ENCODE assay signal across 9 cellular contexts in the genomic region with DNA sequence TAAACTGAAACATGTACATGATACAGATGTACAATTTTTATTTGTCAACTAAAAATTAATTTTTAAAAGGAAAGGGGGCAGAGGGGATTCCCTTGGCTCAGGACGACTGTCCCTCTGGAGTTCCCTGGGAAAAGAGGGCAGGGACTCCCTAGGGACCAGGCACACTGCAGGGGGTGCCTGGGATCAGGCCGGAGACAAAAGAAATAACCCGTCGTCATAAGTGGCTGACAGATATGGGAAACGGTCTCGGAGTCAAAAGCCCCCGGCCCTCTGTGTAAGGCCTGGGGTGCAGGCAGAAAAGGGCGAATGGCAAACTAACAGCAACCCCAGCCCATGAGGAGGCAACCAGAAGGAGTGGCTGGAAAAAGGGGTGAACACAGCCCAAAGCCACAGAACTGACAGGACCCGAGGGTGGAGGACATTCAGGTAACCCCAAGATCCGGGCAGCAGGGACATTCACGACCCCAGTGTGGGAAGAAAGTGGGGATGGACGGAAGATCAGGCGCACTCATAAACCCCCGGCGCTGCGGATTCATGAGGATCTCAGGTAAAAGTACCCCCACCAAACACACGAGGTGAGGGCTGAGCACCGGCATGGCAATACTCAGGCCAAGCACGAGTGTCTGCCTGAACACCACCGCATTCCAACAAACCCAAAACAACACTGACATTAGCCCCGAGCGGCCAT. TPM values are rescaled to one million over a fixed set of nuclear protein-coding genes. Genes with fewer than 3 reads are reported as not detected.
DNase-seq lines count a peak whose midpoint lies in the region; ATAC-seq and TF ChIP-seq lines count a peak whose summit lies in the region.
"Had no signal": no experiment of that assay in that cellular context is flagged by ENCODE, and none has a peak within 500 bp of the region (broad histone marks: within the 10 kb centered on the region; RNA-seq: fewer than 3 reads in every experiment).

No MANE protein-coding gene starts in this region.

- peaks cover 81% of the 10 kb centered on the region for H4K20me1 ChIP-seq in SK-N-SH (ENCODE audit: insufficient read depth)

- H3K4me1 ChIP-seq in SK-N-SH (ENCODE audit: control insufficient read depth in 1 of 2, insufficient read depth in 2 of 2, low read depth in 1 of 2, low read length in 1 of 2): peaks cover 44 to 90% of the 10 kb centered on the region in 2 experiments
- H3K4me1 ChIP-seq in duodenal mucosa (ENCODE audit: control insufficient read depth in 1 of 2, insufficient read depth in 2 of 2, low read length in 2 of 2): peaks cover 34 to 49% of the 10 kb centered on the region in 2 donors
- peaks cover 78% of the 10 kb centered on the region for H3K4me1 ChIP-seq in muscle layer of colon (ENCODE audit: insufficient read depth, low read length)
- H3K4me1 ChIP-seq in upper lobe of left lung: peaks cover 93 to 99% (median 97%) of the 10 kb centered on the region in 4 donors

- peak overlapping the region; percentile 82 to 99 for H3K27ac ChIP-seq in SK-N-SH (ENCODE audit: low read depth in 2 of 2, low read length in 1 of 2)
- H3K27ac ChIP-seq in duodenal mucosa (ENCODE audit: low read depth, low read length): peak overlapping the region; percentile 70
- H3K27ac ChIP-seq in muscle layer of colon (ENCODE audit: low read depth, low read length): peak overlapping the region; percentile 92
- H3K27ac ChIP-seq in upper lobe of left lung: peak overlapping the region; percentile 89 to 95 (median 92)

- TF ChIP-seq EP300 in SK-N-SH (IDR thresholded peaks at IDR 0.05; ENCODE audit: borderline replicate concordance in 1 of 2, low read depth in 1 of 2, low read length in 1 of 2): no peak
- no peak for TF ChIP-seq EP300 in upper lobe of left lung (IDR thresholded peaks at IDR 0.05)

- TF ChIP-seq CTCF in SK-N-SH (IDR thresholded peaks at IDR 0.05): no peak
- TF ChIP-seq CTCF in upper lobe of left lung (IDR thresholded peaks at IDR 0.05): no peak

- H3K9ac ChIP-seq in SK-N-SH (peak overlapping the region; percentile 49; the same call in 1 of the 2 replicates), duodenal mucosa (ENCODE audit: low read depth in 1 of 2, low read length in 2 of 2) (no peak overlapping the region), muscle layer of colon (ENCODE audit: low read length) (peak overlapping the region; percentile 38)

- peak overlapping the region in 1 of 2 experiments; percentile 54; a peak in 1 of 4 replicates for H3K4me3 ChIP-seq in SK-N-SH (ENCODE audit: low read depth in 2 of 2, low read length in 1 of 2)
- H3K4me3 ChIP-seq in duodenal mucosa (ENCODE audit: low read depth in 1 of 2, low read length in 2 of 2): no peak overlapping the region
- peak overlapping the region in 1 of 2 donors; percentile 41 for H3K4me3 ChIP-seq in muscle layer of colon (ENCODE audit: low read depth in 1 of 2, low read length in 2 of 2)
- H3K4me3 ChIP-seq in upper lobe of left lung: peak overlapping the region in 2 of 4 donors; percentile 10 to 11

- peaks cover 90% of the 10 kb centered on the region for H3K79me2 ChIP-seq in SK-N-SH (ENCODE audit: insufficient read depth)

- TF ChIP-seq POLR2A in upper lobe of left lung (IDR thresholded peaks at IDR 0.05): no peak

- peak overlapping the region; percentile 82 for H3K4me2 ChIP-seq in SK-N-SH

- ATAC-seq in SK-N-SH treated with all-trans-retinoic acid at 6 μM for 48 hours (no peak), upper lobe of left lung (ENCODE audit: low FRiP score in 2 of 2) (no peak), HG02588 (IDR thresholded peaks at IDR 0.05; ENCODE audit: unreplicated experiment) (no peak)

- no peak for TF ChIP-seq RAD21 in SK-N-SH (IDR thresholded peaks at IDR 0.05; ENCODE audit: low read length)

- H3K9me3 ChIP-seq in SK-N-SH (no peaks in the 10 kb centered on the region), duodenal mucosa (ENCODE audit: control insufficient read depth in 1 of 2, low read length in 2 of 2) (no peaks in the 10 kb centered on the region), muscle layer of colon (ENCODE audit: low read length) (no peaks in the 10 kb centered on the region), upper lobe of left lung (no peaks in the 10 kb centered on the region)
- H3K9me3 ChIP-seq: HAP-1 had no signal

- H3K9me2 ChIP-seq in SK-N-SH: no peaks in the 10 kb centered on the region

- POLR2A ChIA-PET in SK-N-SH (lab: Yijun Ruan, JAX): no interaction called here

- no peak overlapping the region for H2AFZ ChIP-seq in SK-N-SH (ENCODE audit: low read depth)

- peaks cover 14% of the 10 kb centered on the region for H3F3A ChIP-seq in SK-N-SH (replicated peaks; ENCODE audit: insufficient read depth)

- no peaks in the 10 kb centered on the region for H3K27me3 ChIP-seq in SK-N-SH (ENCODE audit: insufficient read depth)
- H3K27me3 ChIP-seq in duodenal mucosa (ENCODE audit: control insufficient read depth in 1 of 2, insufficient read depth in 2 of 2, low read length in 2 of 2): no peaks in the 10 kb centered on the region
- no peaks in the 10 kb centered on the region for H3K27me3 ChIP-seq in muscle layer of colon (ENCODE audit: control insufficient read depth in 1 of 2, insufficient read depth in 2 of 2, low read length in 2 of 2)
- no peaks in the 10 kb centered on the region for H3K27me3 ChIP-seq in upper lobe of left lung

- peaks cover 5 to 23% of the 10 kb centered on the region in 2 experiments for H3K36me3 ChIP-seq in SK-N-SH (replicated peaks in 1 of 2; ENCODE audit: control insufficient read depth in 1 of 2, insufficient read depth in 2 of 2, low read length in 1 of 2)
- peaks cover 11 to 33% of the 10 kb centered on the region in 2 donors for H3K36me3 ChIP-seq in duodenal mucosa (ENCODE audit: control insufficient read depth in 1 of 2, insufficient read depth in 2 of 2, low read length in 2 of 2)
- peaks cover 24% of the 10 kb centered on the region for H3K36me3 ChIP-seq in muscle layer of colon (ENCODE audit: insufficient read depth, low read length)
- peaks cover 0 to 21% (median 15%) of the 10 kb centered on the region in 4 donors for H3K36me3 ChIP-seq in upper lobe of left lung

- DNase-seq in SK-N-SH: no peak
- DNase-seq in upper lobe of left lung: no peak
- DNase-seq in NCI-H2029 (lab: John Stamatoyannopoulos, UW): no peak
- no peak for DNase-seq in pons (ENCODE audit: low spot score)

- 89% methylated on average over 16 of the region's 22 CpGs for WGBS in SK-N-SH (ENCODE audit: low lambda C conversion rate)
- 57 to 65% methylated on average over 20 to 22 of the region's 22 CpGs for WGBS in upper lobe of left lung, 2 donors

- CTCF ChIA-PET in SK-N-SH (lab: Yijun Ruan, JAX): interaction anchor here (1.1 to 3.8 kb wide), 5 partner anchors 12 to 285 kb away, joined by 3 to 52 read pairs (median 7); no protein-coding TSS in a partner anchor

TF ChIP-seq in SK-N-SH, 30 proteins besides CTCF, POLR2A, EP300 and RAD21:
- TF ChIP-seq NRF1 (IDR thresholded peaks at IDR 0.05; ENCODE audit: low read depth, low read length): no peak
- TF ChIP-seq POLR2AphosphoS5 (IDR thresholded peaks at IDR 0.05; ENCODE audit: low read depth, low read length): no peak
- TF ChIP-seq FOXJ3 (CRISPR knock-in tag; IDR thresholded peaks at IDR 0.05): no peak
- TF ChIP-seq YY1 (IDR thresholded peaks at IDR 0.05; ENCODE audit: low read depth): no peak

TF ChIP-seq in SK-N-SH treated with all-trans-retinoic acid at 6 μM for 48 hours, 23 proteins besides CTCF, POLR2A, EP300 and RAD21 (continues in another document):
- no peak for TF ChIP-seq TOX (CRISPR knock-in tag; IDR thresholded peaks at IDR 0.05; ENCODE audit: borderline replicate concordance)
- no peak for TF ChIP-seq ZFP3 (CRISPR knock-in tag; IDR thresholded peaks at IDR 0.05)
- TF ChIP-seq, protein P1, sequence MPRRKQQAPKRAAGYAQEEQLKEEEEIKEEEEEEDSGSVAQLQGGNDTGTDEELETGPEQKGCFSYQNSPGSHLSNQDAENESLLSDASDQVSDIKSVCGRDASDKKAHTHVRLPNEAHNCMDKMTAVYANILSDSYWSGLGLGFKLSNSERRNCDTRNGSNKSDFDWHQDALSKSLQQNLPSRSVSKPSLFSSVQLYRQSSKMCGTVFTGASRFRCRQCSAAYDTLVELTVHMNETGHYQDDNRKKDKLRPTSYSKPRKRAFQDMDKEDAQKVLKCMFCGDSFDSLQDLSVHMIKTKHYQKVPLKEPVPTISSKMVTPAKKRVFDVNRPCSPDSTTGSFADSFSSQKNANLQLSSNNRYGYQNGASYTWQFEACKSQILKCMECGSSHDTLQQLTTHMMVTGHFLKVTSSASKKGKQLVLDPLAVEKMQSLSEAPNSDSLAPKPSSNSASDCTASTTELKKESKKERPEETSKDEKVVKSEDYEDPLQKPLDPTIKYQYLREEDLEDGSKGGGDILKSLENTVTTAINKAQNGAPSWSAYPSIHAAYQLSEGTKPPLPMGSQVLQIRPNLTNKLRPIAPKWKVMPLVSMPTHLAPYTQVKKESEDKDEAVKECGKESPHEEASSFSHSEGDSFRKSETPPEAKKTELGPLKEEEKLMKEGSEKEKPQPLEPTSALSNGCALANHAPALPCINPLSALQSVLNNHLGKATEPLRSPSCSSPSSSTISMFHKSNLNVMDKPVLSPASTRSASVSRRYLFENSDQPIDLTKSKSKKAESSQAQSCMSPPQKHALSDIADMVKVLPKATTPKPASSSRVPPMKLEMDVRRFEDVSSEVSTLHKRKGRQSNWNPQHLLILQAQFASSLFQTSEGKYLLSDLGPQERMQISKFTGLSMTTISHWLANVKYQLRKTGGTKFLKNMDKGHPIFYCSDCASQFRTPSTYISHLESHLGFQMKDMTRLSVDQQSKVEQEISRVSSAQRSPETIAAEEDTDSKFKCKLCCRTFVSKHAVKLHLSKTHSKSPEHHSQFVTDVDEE (CRISPR knock-in tag; IDR thresholded peaks at IDR 0.05): no peak
- no peak for TF ChIP-seq ESRRG (CRISPR knock-in tag; IDR thresholded peaks at IDR 0.05)
- TF ChIP-seq ZNF565 (CRISPR knock-in tag; conservative IDR thresholded peaks at IDR 0.05; ENCODE audit: low read depth): no peak
- TF ChIP-seq GLIS3 (CRISPR knock-in tag; IDR thresholded peaks at IDR 0.05): no peak
- no peak for TF ChIP-seq ARNTL (CRISPR knock-in tag; IDR thresholded peaks at IDR 0.05; ENCODE audit: borderline replicate concordance, low read depth)
- TF ChIP-seq CSDC2 (CRISPR knock-in tag; IDR thresholded peaks at IDR 0.05): no peak
- no peak for TF ChIP-seq SNAI2 (CRISPR knock-in tag; IDR thresholded peaks at IDR 0.05)
- TF ChIP-seq ISL1 (CRISPR knock-in tag; IDR thresholded peaks at IDR 0.05): no peak
- no peak for TF ChIP-seq TCF4 (CRISPR knock-in tag; IDR thresholded peaks at IDR 0.05; ENCODE audit: borderline replicate concordance)
- no peak for TF ChIP-seq RARB (CRISPR knock-in tag; IDR thresholded peaks at IDR 0.05)

RNA-seq across cellular contexts. Expression of a gene that starts 6.7 kb away (rescaled TPM):
- 12.7 and 19.0 TPM in 2 replicates for polyA plus RNA-seq in SK-N-SH (2012; rRNA removed)
- polyA plus RNA-seq in SK-N-SH (2012; cell fraction: cytosol; rRNA removed): 7.9 and 13.5 TPM in 2 replicates
- polyA plus RNA-seq in SK-N-SH (2012; cell fraction: nucleus; rRNA removed): 31.0 and 38.9 TPM in 2 replicates
- total RNA-seq in upper lobe of left lung: 10 to 100 TPM; 22.1 to 98.9 (median 49.3) TPM

Comparison
In these comparisons a context has a peak if more than half of its experiments do, and no peak if none do; other contexts are left out.
1. H3K9ac ChIP-seq: peak in SK-N-SH (single experiment) and muscle layer of colon (single experiment); none in duodenal mucosa (0 of 2).
2. Peak in every context shown above with its lines, with median percentiles within 50 percentile points of each other: H3K27ac ChIP-seq.